8 cellular contexts compared by ENCODE assay signal in genomic region chr7:21543528-21544302, GRCh38. TPM values are rescaled to one million over a fixed set of nuclear protein-coding genes. Genes with fewer than 3 reads are reported as not detected.
DNase-seq lines count a peak whose midpoint lies in the region; ATAC-seq and TF ChIP-seq lines count a peak whose summit lies in the region.

No MANE protein-coding gene starts in this region.

- peaks cover 47% of the 10 kb centered on the region for H3K27me3 Mint-ChIP-seq in activated B cell treated with CpG ODN at 0.5 μM for 24 hours
- H3K27me3 Mint-ChIP-seq in stimulated activated memory B cell treated with anti-CD40 and anti-IgM and Interleukin-4, amounts not matched to agents 10 μg/mL and 1 μg/mL and 100 μg/mL, for 72 hours, result peaks cover 47% of the 10 kb centered on the region

- no peaks in the 10 kb centered on the region for H3K9me3 Mint-ChIP-seq in activated B cell treated with CpG ODN at 0.5 μM for 24 hours
- no peaks in the 10 kb centered on the region for H3K9me3 Mint-ChIP-seq in stimulated activated memory B cell treated with anti-CD40 and anti-IgM and Interleukin-4, amounts not matched to agents 10 μg/mL and 1 μg/mL and 100 μg/mL, for 72 hours

- ATAC-seq in activated B cell treated with CpG ODN at 0.5 μM for 24 hours (ENCODE audit: low read depth), result no peak
- peak; percentile 36 to 52 for ATAC-seq in right cardiac atrium
- ATAC-seq in stimulated activated memory B cell treated with anti-CD40 and anti-IgM and Interleukin-4, amounts not matched to agents 10 μg/mL and 1 μg/mL and 100 μg/mL, for 72 hours, result no peak
- no peak for ATAC-seq in HG02623 (IDR thresholded peaks at IDR 0.05; ENCODE audit: unreplicated experiment)
- ATAC-seq in HG03095 (IDR thresholded peaks at IDR 0.05; ENCODE audit: unreplicated experiment), result no peak

- CTCF ChIA-PET in HEK293 (lab: Yijun Ruan, JAX) (no interaction called here), activated B cell treated with CpG ODN at 0.5 μM for 24 hours (lab: Charles Lee) (no interaction called here)

- peaks cover 4% of the 10 kb centered on the region for H3K4me1 ChIP-seq in ACC112 (ENCODE audit: control insufficient read depth, insufficient read depth, low read length, unreplicated experiment)
- peaks cover 5% of the 10 kb centered on the region; the same call in 1 of the 2 replicates for H3K4me1 ChIP-seq in HEK293 (ENCODE audit: control insufficient read depth, insufficient read depth, low read length)
- no peaks in the 10 kb centered on the region for H3K4me1 ChIP-seq in right cardiac atrium (ENCODE audit: control insufficient read depth, insufficient read depth, low read length)

- H3K79me2 ChIP-seq in ACC112 (ENCODE audit: control insufficient read depth, insufficient read depth, low read length, unreplicated experiment), result no peaks in the 10 kb centered on the region

- peaks cover 13% of the 10 kb centered on the region for H3K4me1 Mint-ChIP-seq in activated B cell treated with CpG ODN at 0.5 μM for 24 hours
- peaks cover 8% of the 10 kb centered on the region for H3K4me1 Mint-ChIP-seq in stimulated activated memory B cell treated with anti-CD40 and anti-IgM and Interleukin-4, amounts not matched to agents 10 μg/mL and 1 μg/mL and 100 μg/mL, for 72 hours

- H3K27me3 ChIP-seq in ACC112 (ENCODE audit: insufficient read depth, low read length) (0 out of 2 replicates have a peak, but pooled peaks cover 4% of the 10 kb centered on the region), right cardiac atrium (ENCODE audit: control insufficient read depth, insufficient read depth) (peaks cover 4% of the 10 kb centered on the region)

- TF ChIP-seq CTCF in HEK293 (tag by site-specific recombination; IDR thresholded peaks at IDR 0.05) (no peak), activated B cell treated with CpG ODN at 0.5 μM for 24 hours (IDR thresholded peaks at IDR 0.05) (no peak)

- H3K9me3 ChIP-seq in HEK293 (ENCODE audit: control insufficient read depth, insufficient read depth, low read depth, low read length) (no peaks in the 10 kb centered on the region), right cardiac atrium (ENCODE audit: control insufficient read depth, low read length) (no peaks in the 10 kb centered on the region)

- no peaks in the 10 kb centered on the region for H3K36me3 Mint-ChIP-seq in activated B cell treated with CpG ODN at 0.5 μM for 24 hours (ENCODE audit: low read depth)
- no peaks in the 10 kb centered on the region for H3K36me3 Mint-ChIP-seq in stimulated activated memory B cell treated with anti-CD40 and anti-IgM and Interleukin-4, amounts not matched to agents 10 μg/mL and 1 μg/mL and 100 μg/mL, for 72 hours

- DNase-seq in activated B cell treated with CpG ODN at 0.5 μM for 24 hours (no peak), right cardiac atrium (peak in 1 of 3 donors; percentile 56), GM19240 (ENCODE audit: insufficient read length, low spot score) (no peak)

- H3K36me3 ChIP-seq in ACC112 (ENCODE audit: insufficient read depth, low read length) (no peaks in the 10 kb centered on the region), HEK293 (ENCODE audit: control insufficient read depth in 2 of 2, insufficient read depth in 1 of 2, low read length in 2 of 2) (no peaks in the 10 kb centered on the region)

- H3K27ac Mint-ChIP-seq in activated B cell treated with CpG ODN at 0.5 μM for 24 hours, result no peak overlapping the region
- H3K27ac Mint-ChIP-seq in stimulated activated memory B cell treated with anti-CD40 and anti-IgM and Interleukin-4, amounts not matched to agents 10 μg/mL and 1 μg/mL and 100 μg/mL, for 72 hours, result no peak overlapping the region

- H3K27ac ChIP-seq in ACC112 (ENCODE audit: low read depth, low read length) (no peak overlapping the region), HEK293 (ENCODE audit: extremely low read depth, low read depth, low read length) (peak overlapping the region; percentile 67; the same call in 1 of the 2 replicates), right cardiac atrium (ENCODE audit: low read length) (no peak overlapping the region)

- POLR2A ChIA-PET in HEK293 (lab: Yijun Ruan, JAX) (no interaction called here), activated B cell treated with CpG ODN at 0.5 μM for 24 hours (lab: Charles Lee) (no interaction called here)

- peak overlapping the region; percentile 47 for H3K4me3 Mint-ChIP-seq in activated B cell treated with CpG ODN at 0.5 μM for 24 hours
- peak overlapping the region; percentile 39 for H3K4me3 Mint-ChIP-seq in stimulated activated memory B cell treated with anti-CD40 and anti-IgM and Interleukin-4, amounts not matched to agents 10 μg/mL and 1 μg/mL and 100 μg/mL, for 72 hours

- 7% methylated on average over 31 of the region's 31 CpGs for WGBS in right cardiac atrium

- intact Hi-C loops in activated B cell treated with CpG ODN at 0.5 μM for 24 hours (cut with micrococcal nuclease) (no loop called here), right cardiac atrium (cut with DNase I) (no loop called here)

- H3K4me3 ChIP-seq in ACC112 (ENCODE audit: low read depth, low read length) (peak overlapping the region; percentile 82), HEK293 (ENCODE audit: low read depth, low read length) (no peak overlapping the region; the same call in 1 of the 2 replicates), right cardiac atrium (ENCODE audit: low read length) (peak overlapping the region; percentile 13)

- peak overlapping the region; percentile 87 for H2AFZ ChIP-seq in ACC112 (ENCODE audit: low read length, unreplicated experiment)

TF ChIP-seq in HEK293, 187 proteins besides CTCF, POLR2A, EP300 and RAD21:
- peak; percentile 51; the same call in 1 of the 2 replicates for TF ChIP-seq ZNF366 (tag by site-specific recombination; conservative IDR thresholded peaks at IDR 0.05)
- TF ChIP-seq ZXDB (tag by site-specific recombination; IDR thresholded peaks at IDR 0.05), result 0 out of 2 replicates have a peak, but pooled peaks have one; percentile 22
- TF ChIP-seq GLIS1 (tag by site-specific recombination; IDR thresholded peaks at IDR 0.05), result 0 out of 2 replicates have a peak, but pooled peaks have one; percentile 17
- TF ChIP-seq PRDM1 (tag by site-specific recombination; IDR thresholded peaks at IDR 0.05), result no peak
- TF ChIP-seq PRDM10 (tag by site-specific recombination; IDR thresholded peaks at IDR 0.05), result peak; percentile 60
- peak; percentile 37 for TF ChIP-seq ZNF335 (tag by site-specific recombination; conservative IDR thresholded peaks at IDR 0.05)
- no peak for TF ChIP-seq BCL11B (tag by site-specific recombination; IDR thresholded peaks at IDR 0.05; ENCODE audit: low read depth)

RNA-seq across cellular contexts. Expression of gene DNAH11, which starts 0.9 kb away (rescaled TPM):
- 0.02 TPM in 1 of 2 replicates, not detected in the other for total RNA-seq in activated B cell treated with CpG ODN at 0.5 μM for 24 hours
- 1 to 10 TPM; 3.7 to 6.4 (median 5.2) TPM for total RNA-seq in right cardiac atrium
- polyA plus RNA-seq in right cardiac atrium, result 0.86 TPM

Comparison
In these comparisons a context has a peak if more than half of its experiments do, and no peak if none do; other contexts are left out.
1. ATAC-seq: peak in right cardiac atrium (2 of 2); none in activated B cell treated with CpG ODN at 0.5 μM for 24 hours (single experiment), stimulated activated memory B cell treated with anti-CD40 and anti-IgM and Interleukin-4, amounts not matched to agents 10 μg/mL and 1 μg/mL and 100 μg/mL, for 72 hours (single experiment), HG02623 (single experiment) and HG03095 (single experiment).